13 cellular contexts compared by ENCODE assay signal in the genomic region with DNA sequence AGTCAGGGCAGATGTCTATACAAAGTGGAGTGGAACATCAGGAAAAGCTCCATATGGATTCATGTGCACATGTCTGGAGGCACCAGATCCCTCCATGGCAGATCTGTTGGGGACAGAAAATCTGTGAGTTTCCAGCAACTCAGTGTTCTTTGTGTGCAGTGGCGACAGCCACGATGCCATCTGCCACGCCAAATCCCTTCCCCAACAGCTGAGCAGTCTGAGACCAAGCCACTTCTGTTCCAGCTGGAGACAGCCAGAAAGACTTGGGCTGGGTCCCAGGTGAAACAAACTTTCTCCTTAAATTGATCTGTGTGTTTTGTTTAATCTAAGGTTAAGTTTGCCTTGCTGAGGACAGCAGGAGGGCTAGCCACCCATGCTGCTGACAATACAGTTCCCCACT. TPM values are rescaled to one million over a fixed set of nuclear protein-coding genes. Genes with fewer than 3 reads are reported as not detected.
DNase-seq lines count a peak whose midpoint lies in the region; ATAC-seq lines count a peak whose summit lies in the region.
"Had no signal": no experiment of that assay in that cellular context is flagged by ENCODE, and none has a peak within 500 bp of the region (broad histone marks: within the 10 kb centered on the region; RNA-seq: fewer than 3 reads in every experiment).

No MANE protein-coding gene starts in this region.

- H3K4me3 Mint-ChIP-seq in activated T-cell treated with anti-CD3 and anti-CD28 coated beads, Interleukin-2, amount 50 U/mL, for 24 hours = no peak overlapping the region
- H3K4me3 Mint-ChIP-seq in activated T-cell treated with anti-CD3 and anti-CD28 coated beads, Interleukin-2, amount 50 U/mL, for 4 hours = no peak overlapping the region
- no peak overlapping the region for H3K4me3 Mint-ChIP-seq in stimulated activated naive B cell treated with anti-CD40 and anti-IgM and Interleukin-4, amounts not matched to agents 10 μg/mL and 1 μg/mL and 100 μg/mL, for 72 hours

- peak overlapping the region; percentile 85 for H3K27ac Mint-ChIP-seq in activated T-cell treated with anti-CD3 and anti-CD28 coated beads, Interleukin-2, amount 50 U/mL, for 24 hours
- peak overlapping the region; percentile 53 for H3K27ac Mint-ChIP-seq in stimulated activated naive B cell treated with anti-CD40 and anti-IgM and Interleukin-4, amounts not matched to agents 10 μg/mL and 1 μg/mL and 100 μg/mL, for 72 hours

- no peak for DNase-seq in activated T-cell treated with anti-CD3 and anti-CD28 coated beads, Interleukin-2, amount 50 U/mL, for 24 hours
- no peak for DNase-seq in activated T-cell treated with anti-CD3 and anti-CD28 coated beads, Interleukin-2, amount 50 U/mL, for 4 hours
- DNase-seq in NCI-H69 (lab: John Stamatoyannopoulos, UW) (peak; percentile 30), left colon (no peak), EL (no peak)
- DNase-seq in stimulated activated naive B cell treated with anti-CD40 and anti-IgM and Interleukin-4, amounts not matched to agents 10 μg/mL and 1 μg/mL and 100 μg/mL, for 72 hours = no peak
- no peak for DNase-seq in activated CD8-positive, alpha-beta memory T cell treated with anti-CD3 and anti-CD28 coated beads, Interleukin-2, amount 50 U/mL, for 48 hours
- DNase-seq: activated CD8-positive, alpha-beta memory T cell treated with anti-CD3 and anti-CD28 coated beads for 24 hours; activated naive CD4-positive, alpha-beta T cell treated with anti-CD3 and anti-CD28 coated beads, Interleukin-2, amount 50 U/mL, for 16 hours; central memory CD4-positive, alpha-beta T cell; NCI-H748 treated with DMSO at 0.1 percent for 48 hours; SHP77 treated with DMSO at 0.1 percent for 48 hours had no signal

- H3K9me3 Mint-ChIP-seq in activated T-cell treated with anti-CD3 and anti-CD28 coated beads, Interleukin-2, amount 50 U/mL, for 24 hours = no peaks in the 10 kb centered on the region
- H3K9me3 Mint-ChIP-seq in activated T-cell treated with anti-CD3 and anti-CD28 coated beads, Interleukin-2, amount 50 U/mL, for 4 hours = no peaks in the 10 kb centered on the region
- H3K9me3 Mint-ChIP-seq in stimulated activated naive B cell treated with anti-CD40 and anti-IgM and Interleukin-4, amounts not matched to agents 10 μg/mL and 1 μg/mL and 100 μg/mL, for 72 hours = no peaks in the 10 kb centered on the region

- no peaks in the 10 kb centered on the region for H3K27me3 Mint-ChIP-seq in activated T-cell treated with anti-CD3 and anti-CD28 coated beads, Interleukin-2, amount 50 U/mL, for 24 hours
- H3K27me3 Mint-ChIP-seq in activated T-cell treated with anti-CD3 and anti-CD28 coated beads, Interleukin-2, amount 50 U/mL, for 4 hours (ENCODE audit: low read depth) = no peaks in the 10 kb centered on the region
- no peaks in the 10 kb centered on the region for H3K27me3 Mint-ChIP-seq in stimulated activated naive B cell treated with anti-CD40 and anti-IgM and Interleukin-4, amounts not matched to agents 10 μg/mL and 1 μg/mL and 100 μg/mL, for 72 hours

- peaks cover 49% of the 10 kb centered on the region for H3K4me1 Mint-ChIP-seq in activated T-cell treated with anti-CD3 and anti-CD28 coated beads, Interleukin-2, amount 50 U/mL, for 24 hours (ENCODE audit: low read depth)
- peaks cover 15% of the 10 kb centered on the region for H3K4me1 Mint-ChIP-seq in activated T-cell treated with anti-CD3 and anti-CD28 coated beads, Interleukin-2, amount 50 U/mL, for 4 hours (ENCODE audit: low read depth)
- H3K4me1 Mint-ChIP-seq in stimulated activated naive B cell treated with anti-CD40 and anti-IgM and Interleukin-4, amounts not matched to agents 10 μg/mL and 1 μg/mL and 100 μg/mL, for 72 hours = peaks cover 20 to 42% of the 10 kb centered on the region in 2 donors

- ATAC-seq in activated T-cell treated with anti-CD3 and anti-CD28 coated beads, Interleukin-2, amount 50 U/mL, for 4 hours = no peak
- ATAC-seq in left colon = peak; percentile 12
- no peak for ATAC-seq in stimulated activated naive B cell treated with anti-CD40 and anti-IgM and Interleukin-4, amounts not matched to agents 10 μg/mL and 1 μg/mL and 100 μg/mL, for 72 hours (replicated peaks)
- ATAC-seq in HG02884 (IDR thresholded peaks at IDR 0.05; ENCODE audit: unreplicated experiment) = no peak

- peaks cover 97% of the 10 kb centered on the region for H3K36me3 Mint-ChIP-seq in activated T-cell treated with anti-CD3 and anti-CD28 coated beads, Interleukin-2, amount 50 U/mL, for 24 hours (ENCODE audit: low read depth)
- H3K36me3 Mint-ChIP-seq in activated T-cell treated with anti-CD3 and anti-CD28 coated beads, Interleukin-2, amount 50 U/mL, for 4 hours (ENCODE audit: insufficient read depth) = peaks cover 39% of the 10 kb centered on the region
- peaks cover 37 to 62% of the 10 kb centered on the region in 2 donors for H3K36me3 Mint-ChIP-seq in stimulated activated naive B cell treated with anti-CD40 and anti-IgM and Interleukin-4, amounts not matched to agents 10 μg/mL and 1 μg/mL and 100 μg/mL, for 72 hours

- intact Hi-C loops in left colon (cut with DNase I, micrococcal nuclease) = no loop called here

RNA-seq across cellular contexts. Expression of gene FKBP1A, which starts 22.9 kb away (rescaled TPM):
- 100 to 1,000 TPM; 253 to 300 (median 258) TPM for total RNA-seq in activated T-cell treated with anti-CD3 and anti-CD28 coated beads, Interleukin-2, amount 50 U/mL, for 4 hours
- 100 to 1,000 TPM; 259 to 309 TPM for total RNA-seq in left colon

RNA-seq across cellular contexts. Expression of gene SDCBP2, which starts 41.0 kb away (rescaled TPM):
- total RNA-seq in activated T-cell treated with anti-CD3 and anti-CD28 coated beads, Interleukin-2, amount 50 U/mL, for 4 hours = 1 to 10 TPM; 1.9 to 3.2 (median 2.2) TPM
- total RNA-seq in left colon = 100 to 1,000 TPM; 262 to 489 TPM

Comparison
In these comparisons a context has a peak if more than half of its experiments do, and no peak if none do; other contexts are left out.
1. RNA of gene SDCBP2, which starts 41.0 kb away (total RNA-seq): 262 to 489 TPM in left colon; 1.9 to 3.2 TPM in activated T-cell treated with anti-CD3 and anti-CD28 coated beads, Interleukin-2, amount 50 U/mL, for 4 hours; every median in the first group is over 10 times any median in the second.